5 cellular contexts compared by ENCODE assay signal in the genomic region with DNA sequence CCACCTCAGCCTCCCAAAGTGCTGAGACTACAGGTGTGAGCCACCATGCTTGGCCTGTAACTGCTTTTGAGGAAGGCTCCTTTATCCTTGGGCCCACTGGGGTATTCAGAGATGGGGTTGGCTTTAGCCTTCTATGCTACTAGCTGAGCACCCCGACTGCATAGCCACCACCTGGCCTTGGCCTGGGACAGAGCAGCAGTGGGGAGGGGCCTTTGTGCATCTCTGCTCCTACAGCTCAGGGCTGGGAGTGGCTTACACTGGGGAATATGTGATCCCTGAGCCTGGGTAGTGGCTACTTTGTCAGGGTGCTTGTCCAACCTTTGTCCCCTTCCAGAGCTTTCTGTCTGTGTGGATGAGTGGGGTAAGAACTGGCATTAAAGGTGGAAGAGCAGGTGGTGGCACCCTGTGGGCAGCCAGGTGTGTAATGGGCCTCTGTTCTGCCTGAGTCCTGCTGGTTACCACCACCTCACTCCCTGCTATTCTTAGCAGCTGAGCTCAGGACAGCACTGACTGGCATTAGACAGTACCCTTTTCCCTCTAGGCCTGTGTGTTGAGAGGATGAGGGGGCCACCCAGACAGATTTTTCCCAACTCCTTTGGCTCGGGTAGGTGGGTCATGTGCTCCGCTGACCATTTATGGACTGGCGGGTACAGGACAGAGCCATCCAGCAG. TPM values are rescaled to one million over a fixed set of nuclear protein-coding genes. Genes with fewer than 3 reads are reported as not detected.
"Had no signal": no experiment of that assay in that cellular context is flagged by ENCODE, and none has a peak within 500 bp of the region (broad histone marks: within the 10 kb centered on the region; RNA-seq: fewer than 3 reads in every experiment).

No MANE protein-coding gene starts in this region.

RNA-seq across cellular contexts. Expression of a gene that starts 24.0 kb away (rescaled TPM):
- total RNA-seq: dermis microvascular lymphatic vessel endothelial cell, frontal cortex, kidney epithelial cell, uterus had no signal
- polyA plus RNA-seq: mammary epithelial cell had no signal
